Comparison of ENCODE assay signal across 9 cellular contexts in the genomic region with DNA sequence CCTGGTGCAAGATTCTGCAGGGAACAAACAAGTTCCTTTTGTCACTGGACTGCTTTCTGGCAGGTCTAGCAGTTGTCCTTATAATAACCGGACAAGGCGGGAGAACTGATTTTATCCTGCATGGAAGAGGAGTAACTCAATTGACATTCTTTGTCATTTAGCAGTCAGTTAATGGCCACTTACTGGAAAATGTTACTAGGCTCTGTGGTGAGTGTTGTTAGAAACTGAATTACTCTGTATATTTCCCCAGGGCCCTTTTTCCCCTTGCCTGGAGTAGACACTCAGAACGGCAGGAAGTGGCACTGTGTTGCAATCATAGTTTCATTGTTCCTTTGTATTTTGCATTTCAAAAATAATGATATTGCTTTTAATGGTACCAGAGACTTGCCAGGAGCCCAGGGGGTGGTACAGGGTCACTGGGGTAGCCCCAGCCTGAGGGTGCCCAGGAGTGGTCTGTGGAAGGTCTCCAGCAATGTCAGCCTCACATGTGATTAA. TPM values are rescaled to one million over a fixed set of nuclear protein-coding genes. Genes with fewer than 3 reads are reported as not detected.
DNase-seq lines count a peak whose midpoint lies in the region; ATAC-seq and TF ChIP-seq lines count a peak whose summit lies in the region.
"Had no signal": no experiment of that assay in that cellular context is flagged by ENCODE, and none has a peak within 500 bp of the region (broad histone marks: within the 10 kb centered on the region; RNA-seq: fewer than 3 reads in every experiment).

No MANE protein-coding gene starts in this region.

- H3K27me3 Mint-ChIP-seq in activated naive CD4-positive, alpha-beta T cell treated with anti-CD3 and anti-CD28 coated beads for 36 hours (ENCODE audit: low read depth): peaks cover 19% of the 10 kb centered on the region

- H3K79me1 ChIP-seq in mesendoderm (ENCODE audit: low read length): no peaks in the 10 kb centered on the region

- H3K27me3 ChIP-seq in SK-N-SH (ENCODE audit: insufficient read depth) (no peaks in the 10 kb centered on the region), upper lobe of left lung (no peaks in the 10 kb centered on the region), mesendoderm (ENCODE audit: insufficient read depth, low read length, poor library complexity) (no peaks in the 10 kb centered on the region), brain microvascular endothelial cell (replicated peaks) (no peaks in the 10 kb centered on the region)

- H3K9me3 Mint-ChIP-seq in activated naive CD4-positive, alpha-beta T cell treated with anti-CD3 and anti-CD28 coated beads for 36 hours: peaks cover 4% of the 10 kb centered on the region

- H3K4me3 ChIP-seq in SK-N-SH (ENCODE audit: low read depth in 2 of 2, low read length in 1 of 2): no peak overlapping the region
- no peak overlapping the region for H3K4me3 ChIP-seq in upper lobe of left lung
- H3K4me3 ChIP-seq in mesendoderm (ENCODE audit: low read length): no peak overlapping the region
- no peak overlapping the region for H3K4me3 ChIP-seq in brain microvascular endothelial cell (ENCODE audit: low read depth, low read length)

- peak in 1 of 2 experiments; percentile 77; a peak in 2 of 4 replicates for TF ChIP-seq EP300 in SK-N-SH (IDR thresholded peaks at IDR 0.05; ENCODE audit: borderline replicate concordance in 1 of 2, low read depth in 1 of 2, low read length in 1 of 2)
- peak in 1 of 4 donors; percentile 22 for TF ChIP-seq EP300 in upper lobe of left lung (IDR thresholded peaks at IDR 0.05)

- no peak overlapping the region for H3K18ac ChIP-seq in mesendoderm (ENCODE audit: low read length)

- H2BK5ac ChIP-seq in mesendoderm (ENCODE audit: low read length): no peak overlapping the region

- POLR2A ChIA-PET in SK-N-SH (lab: Yijun Ruan, JAX): no interaction called here

- intact Hi-C loops in activated naive CD4-positive, alpha-beta T cell treated with anti-CD3 and anti-CD28 coated beads for 36 hours (cut with micrococcal nuclease): no loop called here
- intact Hi-C loops in left ventricle myocardium superior (cut with micrococcal nuclease): no loop called here

- H3K36me3 Mint-ChIP-seq in activated naive CD4-positive, alpha-beta T cell treated with anti-CD3 and anti-CD28 coated beads for 36 hours (ENCODE audit: low read depth): no peaks in the 10 kb centered on the region

- H3K4ac ChIP-seq in mesendoderm (ENCODE audit: low read depth, low read length): no peak overlapping the region

- no peak for TF ChIP-seq CTCF in SK-N-SH (IDR thresholded peaks at IDR 0.05)
- no peak for TF ChIP-seq CTCF in upper lobe of left lung (IDR thresholded peaks at IDR 0.05)
- TF ChIP-seq CTCF in brain microvascular endothelial cell (IDR thresholded peaks at IDR 0.05; ENCODE audit: low read depth, low read length, missing control alignments): no peak

- WGBS in SK-N-SH (ENCODE audit: low lambda C conversion rate): 29% methylated on average over 3 of the region's 3 CpGs
- 13 to 16% methylated on average over 3 of the region's 3 CpGs for WGBS in upper lobe of left lung, 2 donors
- WGBS in mesendoderm (ENCODE audit: extremely low coverage, insufficient coverage, low lambda C conversion rate): no CpG with 5 or more reads among the region's 3 CpGs

- no peak overlapping the region for H3K27ac Mint-ChIP-seq in activated naive CD4-positive, alpha-beta T cell treated with anti-CD3 and anti-CD28 coated beads for 36 hours

- CTCF ChIA-PET in activated naive CD4-positive, alpha-beta T cell treated with anti-CD3 and anti-CD28 coated beads for 36 hours (lab: Charles Lee): no interaction called here
- CTCF ChIA-PET in SK-N-SH (lab: Yijun Ruan, JAX): no interaction called here

- peak overlapping the region in 1 of 2 experiments; percentile 97; a peak in 2 of 4 replicates for H3K27ac ChIP-seq in SK-N-SH (ENCODE audit: low read depth in 2 of 2, low read length in 1 of 2)
- peak overlapping the region; percentile 37 to 65 (median 55) for H3K27ac ChIP-seq in upper lobe of left lung
- no peak overlapping the region for H3K27ac ChIP-seq in mesendoderm (ENCODE audit: low read depth, low read length)
- H3K27ac ChIP-seq in brain microvascular endothelial cell: no peak overlapping the region
- H3K27ac ChIP-seq: C4-2B had no signal

- H3K9me3 ChIP-seq in SK-N-SH (no peaks in the 10 kb centered on the region), upper lobe of left lung (no peaks in the 10 kb centered on the region)

- H3K4me1 Mint-ChIP-seq in activated naive CD4-positive, alpha-beta T cell treated with anti-CD3 and anti-CD28 coated beads for 36 hours (ENCODE audit: low read depth): no peaks in the 10 kb centered on the region

- H3K4me2 ChIP-seq in SK-N-SH (no peak overlapping the region), mesendoderm (ENCODE audit: low read length) (no peak overlapping the region)

- peak; percentile 23; the same call in 1 of the 2 replicates for TF ChIP-seq RAD21 in SK-N-SH (IDR thresholded peaks at IDR 0.05; ENCODE audit: low read length)

- H3K79me2 ChIP-seq in SK-N-SH (ENCODE audit: insufficient read depth): no peaks in the 10 kb centered on the region
- H3K79me2 ChIP-seq in mesendoderm (ENCODE audit: control insufficient read depth, insufficient read depth, low read length): no peaks in the 10 kb centered on the region

- no peaks in the 10 kb centered on the region for H4K20me1 ChIP-seq in SK-N-SH (ENCODE audit: insufficient read depth)

- no peak overlapping the region for H2AK5ac ChIP-seq in mesendoderm (ENCODE audit: low read length)

- peaks cover 0 to 1% of the 10 kb centered on the region in 2 experiments for H3K36me3 ChIP-seq in SK-N-SH (replicated peaks in 1 of 2; ENCODE audit: control insufficient read depth in 1 of 2, insufficient read depth in 2 of 2, low read length in 1 of 2)
- no peaks in the 10 kb centered on the region for H3K36me3 ChIP-seq in upper lobe of left lung
- H3K36me3 ChIP-seq in mesendoderm (ENCODE audit: control insufficient read depth, insufficient read depth, low read length): no peaks in the 10 kb centered on the region
- H3K36me3 ChIP-seq in brain microvascular endothelial cell (replicated peaks): no peaks in the 10 kb centered on the region

- H3K23ac ChIP-seq in mesendoderm (ENCODE audit: low read length): no peak overlapping the region

- in situ Hi-C loops in brain microvascular endothelial cell (cut with HindIII; ENCODE audit: low pct_ligation_motif_present, low sequenced_read_pairs): no loop called here

- ATAC-seq in left ventricle myocardium superior (peak; percentile 72), upper lobe of left lung (ENCODE audit: low FRiP score in 2 of 2) (peak; percentile 67 to 76), HG03460 (IDR thresholded peaks at IDR 0.05; ENCODE audit: unreplicated experiment) (no peak)

- no peak overlapping the region for H2AFZ ChIP-seq in SK-N-SH (ENCODE audit: low read depth)

- no peak overlapping the region for H2BK15ac ChIP-seq in mesendoderm (replicated peaks; ENCODE audit: low read depth)

- H3K56ac ChIP-seq in mesendoderm (ENCODE audit: low read length): no peak overlapping the region

- TF ChIP-seq POLR2A in upper lobe of left lung (IDR thresholded peaks at IDR 0.05): no peak

- H3K9ac ChIP-seq in SK-N-SH: no peak overlapping the region
- H3K9ac ChIP-seq in mesendoderm (ENCODE audit: low read length): no peak overlapping the region

- H3K4me1 ChIP-seq in SK-N-SH (ENCODE audit: control insufficient read depth in 1 of 2, insufficient read depth in 2 of 2, low read depth in 1 of 2, low read length in 1 of 2) (peaks cover 0 to 36% of the 10 kb centered on the region in 2 experiments; a peak in 2 of 4 replicates), upper lobe of left lung (peaks cover 29 to 35% (median 34%) of the 10 kb centered on the region in 4 donors), mesendoderm (ENCODE audit: control insufficient read depth, low read depth, low read length) (no peaks in the 10 kb centered on the region)

- H2BK120ac ChIP-seq in mesendoderm (ENCODE audit: low read depth, low read length): no peak overlapping the region

- H3K4me3 Mint-ChIP-seq in activated naive CD4-positive, alpha-beta T cell treated with anti-CD3 and anti-CD28 coated beads for 36 hours: no peak overlapping the region

- no peak overlapping the region for H4K8ac ChIP-seq in mesendoderm (ENCODE audit: low read depth, low read length)

- no peaks in the 10 kb centered on the region for H3F3A ChIP-seq in SK-N-SH (replicated peaks; ENCODE audit: insufficient read depth)

- no peak overlapping the region for H4K5ac ChIP-seq in mesendoderm (ENCODE audit: low read length)

- no peaks in the 10 kb centered on the region for H3K9me2 ChIP-seq in SK-N-SH

- DNase-seq in activated naive CD4-positive, alpha-beta T cell treated with anti-CD3 and anti-CD28 coated beads for 36 hours: peak; percentile 12
- DNase-seq in activated naive CD4-positive, alpha-beta T cell treated with anti-CD3 and anti-CD28 coated beads, Interleukin-2, amount 50 U/mL, for 16 hours: no peak
- peak; percentile 77 for DNase-seq in SK-N-SH
- no peak for DNase-seq in left ventricle myocardium superior
- peak in 1 of 2 donors; percentile 40 for DNase-seq in upper lobe of left lung
- DNase-seq in mesendoderm: no peak
- DNase-seq in brain microvascular endothelial cell: no peak

TF ChIP-seq in SK-N-SH, 30 proteins besides CTCF, POLR2A, EP300 and RAD21 (continues in another document):
- TF ChIP-seq POLR2AphosphoS5 (IDR thresholded peaks at IDR 0.05; ENCODE audit: low read depth, low read length) (no peak), TCF12 (IDR thresholded peaks at IDR 0.05) (no peak; the same call in 1 of the 2 replicates), FOXJ3 (CRISPR knock-in tag; IDR thresholded peaks at IDR 0.05) (peak; percentile 74; the same call in 1 of the 2 replicates), MEF2A (IDR thresholded peaks at IDR 0.05; ENCODE audit: borderline replicate concordance, low read depth) (no peak), JUND (IDR thresholded peaks at IDR 0.05) (no peak), NFIC (IDR thresholded peaks at IDR 0.05; ENCODE audit: borderline replicate concordance) (no peak), RFX5 (IDR thresholded peaks at IDR 0.05; ENCODE audit: low read length) (no peak)
- TF ChIP-seq, protein P1, sequence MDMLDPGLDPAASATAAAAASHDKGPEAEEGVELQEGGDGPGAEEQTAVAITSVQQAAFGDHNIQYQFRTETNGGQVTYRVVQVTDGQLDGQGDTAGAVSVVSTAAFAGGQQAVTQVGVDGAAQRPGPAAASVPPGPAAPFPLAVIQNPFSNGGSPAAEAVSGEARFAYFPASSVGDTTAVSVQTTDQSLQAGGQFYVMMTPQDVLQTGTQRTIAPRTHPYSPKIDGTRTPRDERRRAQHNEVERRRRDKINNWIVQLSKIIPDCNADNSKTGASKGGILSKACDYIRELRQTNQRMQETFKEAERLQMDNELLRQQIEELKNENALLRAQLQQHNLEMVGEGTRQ (IDR thresholded peaks at IDR 0.05; ENCODE audit: borderline replicate concordance, low read depth, low read length): no peak

RNA-seq across cellular contexts. Expression of a gene that starts 41.1 kb away (rescaled TPM):
- total RNA-seq in activated naive CD4-positive, alpha-beta T cell treated with anti-CD3 and anti-CD28 coated beads for 36 hours: under 1 TPM in 1 of 2 experiments, not detected in 1; 0.20 TPM
- polyA plus RNA-seq in SK-N-SH (2012; rRNA removed): 0.08 and 0.28 TPM in 2 replicates
- polyA plus RNA-seq in SK-N-SH (2012; cell fraction: cytosol; rRNA removed): 0.27 and 0.55 TPM in 2 replicates
- polyA plus RNA-seq in SK-N-SH (2012; cell fraction: nucleus; rRNA removed): 0.11 and 0.43 TPM in 2 replicates
- 44.2 TPM for total RNA-seq in left ventricle myocardium superior
- 10 to 100 TPM; 15.4 to 78.6 (median 31.7) TPM for total RNA-seq in upper lobe of left lung
- 7.7 TPM for polyA plus RNA-seq in mesendoderm (2013, experiment 1 of 2)
- 7.4 TPM for polyA plus RNA-seq in mesendoderm (2013, experiment 2 of 2)

Comparison
In these comparisons a context has a peak if more than half of its experiments do, and no peak if none do; other contexts are left out.
1. DNase-seq: peak in activated naive CD4-positive, alpha-beta T cell treated with anti-CD3 and anti-CD28 coated beads for 36 hours (single experiment) and SK-N-SH (single experiment); none in activated naive CD4-positive, alpha-beta T cell treated with anti-CD3 and anti-CD28 coated beads, Interleukin-2, amount 50 U/mL, for 16 hours (single experiment), left ventricle myocardium superior (single experiment), mesendoderm (single experiment) and brain microvascular endothelial cell (single experiment).
2. H3K27ac ChIP-seq: peak in upper lobe of left lung (4 of 4); none in mesendoderm (single experiment) and brain microvascular endothelial cell (single experiment).
3. RNA of a gene that starts 41.1 kb away (total RNA-seq): 44.2 TPM in left ventricle myocardium superior (single experiment) and 15.4 to 78.6 TPM in upper lobe of left lung; 0.20 TPM in activated naive CD4-positive, alpha-beta T cell treated with anti-CD3 and anti-CD28 coated beads for 36 hours; every median in the first group is over 10 times any median in the second.